ENCODE assay signal across 27 cellular contexts in genomic region chr5:74429495-74429894, GRCh38.
"Had no signal": no experiment of that assay in that cellular context is flagged by ENCODE, and none has a peak within 500 bp of the region (broad histone marks: within the 10 kb centered on the region; RNA-seq: fewer than 3 reads in every experiment).

No MANE protein-coding gene starts in this region.

- H3K27me3 ChIP-seq: neural progenitor cell, ovary, right atrium auricular region, right lobe of liver, tibial nerve, upper lobe of left lung, vagina had no signal

- H3K4me1 Mint-ChIP-seq: stimulated activated naive CD8-positive, alpha-beta T cell treated with anti-CD3 and anti-CD28 coated beads, Interleukin-15, amount 100 ng/mL, for 72 hours had no signal

- H3K9me3 ChIP-seq: ovary, right atrium auricular region, right lobe of liver, tibial nerve, upper lobe of left lung, vagina had no signal

- H3K4me3 Mint-ChIP-seq: mesothelial cell of epicardium; natural killer cell; nephron progenitor cell; neural progenitor cell; stimulated activated memory B cell treated with anti-CD40 and anti-IgM and Interleukin-4, amounts not matched to agents 10 μg/mL and 1 μg/mL and 100 μg/mL, for 72 hours; stimulated activated naive CD8-positive, alpha-beta T cell treated with anti-CD3 and anti-CD28 coated beads, Interleukin-15, amount 100 ng/mL, for 72 hours had no signal

- ATAC-seq: left cardiac atrium; left lobe of liver; natural killer cell; right lobe of liver; stimulated activated memory B cell treated with anti-CD40 and anti-IgM and Interleukin-4, amounts not matched to agents 10 μg/mL and 1 μg/mL and 100 μg/mL, for 72 hours; stimulated activated naive CD8-positive, alpha-beta T cell treated with anti-CD3 and anti-CD28 coated beads, Interleukin-15, amount 100 ng/mL, for 72 hours had no signal

- H2AFZ ChIP-seq: neural progenitor cell had no signal

- H3K27ac Mint-ChIP-seq: mesothelial cell of epicardium; natural killer cell; nephron progenitor cell; neural progenitor cell; progenitor cell of endocrine pancreas; stimulated activated memory B cell treated with anti-CD40 and anti-IgM and Interleukin-4, amounts not matched to agents 10 μg/mL and 1 μg/mL and 100 μg/mL, for 72 hours; stimulated activated naive CD8-positive, alpha-beta T cell treated with anti-CD3 and anti-CD28 coated beads, Interleukin-15, amount 100 ng/mL, for 72 hours had no signal

- H3K4me2 ChIP-seq: neural progenitor cell, smooth muscle cell had no signal

- H3K9ac ChIP-seq: neural progenitor cell had no signal

- H3K9me3 Mint-ChIP-seq: mesothelial cell of epicardium; natural killer cell; stimulated activated memory B cell treated with anti-CD40 and anti-IgM and Interleukin-4, amounts not matched to agents 10 μg/mL and 1 μg/mL and 100 μg/mL, for 72 hours; stimulated activated naive CD8-positive, alpha-beta T cell treated with anti-CD3 and anti-CD28 coated beads, Interleukin-15, amount 100 ng/mL, for 72 hours had no signal

- H3K36me3 ChIP-seq: neural progenitor cell, ovary, right atrium auricular region, right lobe of liver, tibial nerve, upper lobe of left lung, vagina had no signal

- H3K4me3 ChIP-seq: lung, neural progenitor cell, ovary, right atrium auricular region, right lobe of liver, smooth muscle cell, tibial nerve, upper lobe of left lung, vagina had no signal

- DNase-seq: hippocampal formation; kidney glomerular epithelial cell; left cardiac atrium; mesendoderm; naive B cell; natural killer cell; nephron progenitor cell; ovary; right lobe of liver; stimulated activated CD4-positive, alpha-beta T cell treated with anti-CD3 and anti-CD28 coated beads, Interleukin-1b, Interleukin-23, amount 100 ng/mL, for 48 hours; stimulated activated CD4-positive, alpha-beta T cell treated with anti-CD3 and anti-CD28 coated beads, Interleukin-2, amount 100 ng/mL, for 48 hours; stimulated activated CD4-positive, alpha-beta T cell treated with anti-CD3 and anti-CD28 coated beads, Interleukin-4, amount 100 ng/mL, for 4 hours; stimulated activated CD8-positive, alpha-beta memory T cell treated with anti-CD3 and anti-CD28 coated beads, Interleukin-4, amount 100 ng/mL, for 48 hours; stimulated activated naive CD4-positive, alpha-beta T cell treated with Interleukin-2 at 50 U/mL for 16 hours; stimulated activated naive CD8-positive, alpha-beta T cell treated with anti-CD3 and anti-CD28 coated beads, Interleukin-15, amount 100 ng/mL, for 72 hours; substantia nigra; upper lobe of left lung had no signal

- H3K27ac ChIP-seq: neural progenitor cell, ovary, right atrium auricular region, right lobe of liver, tibial nerve, upper lobe of left lung, vagina had no signal

- H3K36me3 Mint-ChIP-seq: mesothelial cell of epicardium; naive B cell; natural killer cell; stimulated activated memory B cell treated with anti-CD40 and anti-IgM and Interleukin-4, amounts not matched to agents 10 μg/mL and 1 μg/mL and 100 μg/mL, for 72 hours had no signal
